22 cellular contexts compared by ENCODE assay signal in the genomic region with DNA sequence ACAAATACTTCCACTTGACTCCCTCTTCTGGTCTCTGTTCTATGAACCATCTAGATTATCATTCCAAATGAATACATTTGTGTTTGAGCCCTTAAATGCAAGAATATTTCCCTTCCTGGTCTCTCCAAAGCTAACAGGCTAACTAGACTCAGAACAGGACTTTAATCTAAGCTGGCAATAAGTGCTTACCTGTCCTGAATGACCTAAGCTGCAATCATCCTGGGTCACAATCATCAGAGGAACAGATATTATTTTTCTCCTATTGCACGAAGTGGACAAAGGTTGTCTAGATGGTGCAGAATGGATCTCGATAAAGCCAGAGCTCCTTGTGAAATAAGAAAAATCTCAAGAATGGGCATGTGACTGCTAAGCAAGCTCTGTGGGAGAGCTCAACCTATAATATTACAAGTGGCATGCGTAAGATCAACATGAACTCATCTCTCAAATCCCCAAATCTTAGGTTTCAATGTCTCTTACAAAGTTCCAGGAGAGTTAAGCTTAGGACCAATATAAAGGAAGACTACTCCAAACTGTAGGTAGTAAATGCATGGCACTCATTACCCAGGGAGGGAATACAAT.
"Had no signal": no experiment of that assay in that cellular context is flagged by ENCODE, and none has a peak within 500 bp of the region (broad histone marks: within the 10 kb centered on the region; RNA-seq: fewer than 3 reads in every experiment).

No MANE protein-coding gene starts in this region.

- H3K27me3 ChIP-seq: esophagus squamous epithelium, heart right ventricle, left lung, pancreas, testis, upper lobe of left lung had no signal

- DNase-seq: activated CD4-positive, alpha-beta T cell treated with anti-CD3 and anti-CD28 coated beads for 1 hour; activated CD8-positive, alpha-beta memory T cell treated with anti-CD3 and anti-CD28 coated beads, Interleukin-2, amount 50 U/mL, for 48 hours; activated naive CD4-positive, alpha-beta T cell treated with Interleukin-2 at 50 U/mL for 16 hours; activated naive CD8-positive, alpha-beta T cell treated with anti-CD3 and anti-CD28 coated beads for 36 hours; activated T-cell treated with anti-CD3 and anti-CD28 coated beads, Interleukin-2, amount 50 U/mL, for 4 hours; amniotic stem cell; cortex of kidney; endodermal cell; esophagus squamous epithelium; heart right ventricle; kidney; left lung; pancreas; right cardiac atrium; stimulated activated CD4-positive, alpha-beta T cell treated with anti-CD3 and anti-CD28 coated beads, Interleukin-2, amount 100 ng/mL, for 48 hours; stimulated activated CD8-positive, alpha-beta memory T cell treated with anti-CD3 and anti-CD28 coated beads, Interleukin-4, amount 100 ng/mL, for 48 hours; stimulated activated naive CD4-positive, alpha-beta T cell; testis; upper lobe of left lung had no signal

- ATAC-seq: activated T-cell treated with anti-CD3 and anti-CD28 coated beads, Interleukin-2, amount 50 U/mL, for 4 hours; heart right ventricle; left lung; natural killer cell treated with Interleukin-12 subunit alpha and Interleukin-12 subunit beta and Interleukin-15 and Interleukin-18, amount 100 ng/mL, for 72 hours; pancreas; right cardiac atrium; SK-N-SH treated with all-trans-retinoic acid at 6 μM for 48 hours had no signal

- H3K4me3 Mint-ChIP-seq: activated naive CD8-positive, alpha-beta T cell treated with anti-CD3 and anti-CD28 coated beads for 36 hours; activated T-cell treated with anti-CD3 and anti-CD28 coated beads, Interleukin-2, amount 50 U/mL, for 4 hours; endodermal cell; natural killer cell treated with Interleukin-12 subunit alpha and Interleukin-12 subunit beta and Interleukin-15 and Interleukin-18, amount 100 ng/mL, for 72 hours; T-helper 2 cell treated with Interferon-gamma antibody and Interleukin-4, amounts not matched to agents 5 μg/mL and 100 μg/mL, for 36 hours had no signal

- H3K27ac Mint-ChIP-seq: activated naive CD8-positive, alpha-beta T cell treated with anti-CD3 and anti-CD28 coated beads for 36 hours; endodermal cell; T-helper 2 cell treated with Interferon-gamma antibody and Interleukin-4, amounts not matched to agents 5 μg/mL and 100 μg/mL, for 36 hours had no signal

- H3K9me3 ChIP-seq: esophagus squamous epithelium, heart right ventricle, left lung, pancreas, testis, upper lobe of left lung had no signal

- H3K4me1 ChIP-seq: testis had no signal

- H3K27me3 Mint-ChIP-seq: activated naive CD8-positive, alpha-beta T cell treated with anti-CD3 and anti-CD28 coated beads for 36 hours; natural killer cell treated with Interleukin-12 subunit alpha and Interleukin-12 subunit beta and Interleukin-15 and Interleukin-18, amount 100 ng/mL, for 72 hours had no signal

- H3K4me3 ChIP-seq: esophagus squamous epithelium, heart right ventricle, left lung, pancreas, testis, upper lobe of left lung had no signal

- H3K36me3 ChIP-seq: esophagus squamous epithelium, heart right ventricle, left lung, pancreas, upper lobe of left lung had no signal

- H3K9me3 Mint-ChIP-seq: activated naive CD8-positive, alpha-beta T cell treated with anti-CD3 and anti-CD28 coated beads for 36 hours; activated T-cell treated with anti-CD3 and anti-CD28 coated beads, Interleukin-2, amount 50 U/mL, for 4 hours; endodermal cell; natural killer cell treated with Interleukin-12 subunit alpha and Interleukin-12 subunit beta and Interleukin-15 and Interleukin-18, amount 100 ng/mL, for 72 hours; T-helper 2 cell treated with Interferon-gamma antibody and Interleukin-4, amounts not matched to agents 5 μg/mL and 100 μg/mL, for 36 hours had no signal

- H3K27ac ChIP-seq: esophagus squamous epithelium, pancreas, testis had no signal

- H3K36me3 Mint-ChIP-seq: activated naive CD8-positive, alpha-beta T cell treated with anti-CD3 and anti-CD28 coated beads for 36 hours; natural killer cell treated with Interleukin-12 subunit alpha and Interleukin-12 subunit beta and Interleukin-15 and Interleukin-18, amount 100 ng/mL, for 72 hours had no signal
